28 cellular contexts compared by ENCODE assay signal in genomic region chr3:101204246-101204645, GRCh38.
A peak's percentile ranks its signal among the peaks of the same experiment; 100 is the strongest.
DNase-seq lines count a peak whose midpoint lies in the region; ATAC-seq, FAIRE-seq and TF ChIP-seq lines count a peak whose summit lies in the region.
"Had no signal": no experiment of that assay in that cellular context is flagged by ENCODE, and none has a peak within 500 bp of the region (broad histone marks: within the 10 kb centered on the region; RNA-seq: fewer than 3 reads in every experiment).

No MANE protein-coding gene starts in this region.

- no peaks in the 10 kb centered on the region for H3K36me3 ChIP-seq in HepG2 (replicated peaks in 1 of 2; ENCODE audit: control insufficient read depth in 1 of 2, insufficient read depth in 2 of 2, low read length in 2 of 2)
- no peaks in the 10 kb centered on the region for H3K36me3 ChIP-seq in right lobe of liver
- H3K36me3 ChIP-seq in keratinocyte (ENCODE audit: control insufficient read depth in 2 of 2, extremely low read depth in 1 of 2, insufficient read depth in 2 of 2, low read length in 2 of 2), result no peaks in the 10 kb centered on the region
- no peaks in the 10 kb centered on the region for H3K36me3 ChIP-seq in gastroesophageal sphincter
- H3K36me3 ChIP-seq: brain microvascular endothelial cell, esophagus muscularis mucosa, Peyer's patch, spleen, transverse colon had no signal

- ATAC-seq in HepG2, result no peak
- no peak for ATAC-seq in right lobe of liver
- ATAC-seq in gastroesophageal sphincter, result no peak
- ATAC-seq in HG03135 (IDR thresholded peaks at IDR 0.05; ENCODE audit: unreplicated experiment), result no peak
- ATAC-seq: effector memory CD8-positive, alpha-beta T cell; mucosa of descending colon; natural killer cell treated with Interleukin-12 subunit alpha and Interleukin-12 subunit beta and Interleukin-15 and Interleukin-18, amount 100 ng/mL, for 72 hours; T-cell had no signal

- TF ChIP-seq RAD21 in HepG2 (CRISPR knock-in tag; IDR thresholded peaks at IDR 0.05), result no peak

- TF ChIP-seq POLR2A in HepG2 (IDR thresholded peaks at IDR 0.05; ENCODE audit: insufficient read depth in 1 of 2, low read depth in 2 of 2, low read length in 2 of 2) (no peak), right lobe of liver (IDR thresholded peaks at IDR 0.05) (no peak), gastroesophageal sphincter (IDR thresholded peaks at IDR 0.05) (no peak)

- H2AFZ ChIP-seq in HepG2 (ENCODE audit: low read length) (no peak overlapping the region), keratinocyte (ENCODE audit: control insufficient read depth, low read length) (peak overlapping the region; percentile 70)

- no peaks in the 10 kb centered on the region for H3K9me1 ChIP-seq in keratinocyte (ENCODE audit: control insufficient read depth, extremely low read depth, insufficient read depth, low read length)

- dilution Hi-C loops in keratinocyte (cut with MboI; ENCODE audit: extremely low pct_ligation_motif_present, low sequenced_read_pairs), result no loop called here

- H3K79me2 ChIP-seq in HepG2 (ENCODE audit: insufficient read depth, low read length) (no peaks in the 10 kb centered on the region), keratinocyte (ENCODE audit: control insufficient read depth, insufficient read depth, low read length) (no peaks in the 10 kb centered on the region)

- H3K9me3 ChIP-seq in HepG2 (ENCODE audit: low read length), result no peaks in the 10 kb centered on the region
- H3K9me3 ChIP-seq in right lobe of liver, result no peaks in the 10 kb centered on the region
- no peaks in the 10 kb centered on the region for H3K9me3 ChIP-seq in keratinocyte (ENCODE audit: control insufficient read depth, low read depth, low read length)
- H3K9me3 ChIP-seq in gastroesophageal sphincter, result no peaks in the 10 kb centered on the region
- H3K9me3 ChIP-seq: esophagus muscularis mucosa, mucosa of descending colon, Peyer's patch, spleen, transverse colon had no signal

- no peak overlapping the region for H3K4me2 ChIP-seq in HepG2 (ENCODE audit: low read depth, low read length)
- peak overlapping the region; percentile 58 for H3K4me2 ChIP-seq in keratinocyte (ENCODE audit: control insufficient read depth, extremely low read depth, insufficient read depth, low read depth, low read length)

- no peak overlapping the region for H3K9ac ChIP-seq in HepG2 (ENCODE audit: insufficient read depth, low read depth, low read length)
- no peak overlapping the region for H3K9ac ChIP-seq in keratinocyte (ENCODE audit: control insufficient read depth, extremely low read depth, insufficient read depth, low read length)

- H4K20me1 ChIP-seq in HepG2 (ENCODE audit: insufficient read depth, low read length) (no peaks in the 10 kb centered on the region), keratinocyte (ENCODE audit: control insufficient read depth, extremely low read depth, insufficient read depth, low read length) (no peaks in the 10 kb centered on the region)

- TF ChIP-seq CTCF in HepG2 (CRISPR knock-in tag; IDR thresholded peaks at IDR 0.05), result no peak
- no peak for TF ChIP-seq CTCF in right lobe of liver (IDR thresholded peaks at IDR 0.05)
- no peak for TF ChIP-seq CTCF in keratinocyte (optimal IDR thresholded peaks at IDR 0.05 in 1 of 3, IDR thresholded peaks at IDR 0.05 in 1 of 3, conservative IDR thresholded peaks at IDR 0.05 in 1 of 3; ENCODE audit: extremely low read depth in 1 of 3, insufficient read depth in 2 of 3, low read length in 3 of 3)
- no peak for TF ChIP-seq CTCF in gastroesophageal sphincter (IDR thresholded peaks at IDR 0.05)

- WGBS in HepG2 (ENCODE audit: low lambda C conversion rate), result 7% methylated on average over 2 of the region's 2 CpGs
- 44% methylated on average over 2 of the region's 2 CpGs for WGBS in right lobe of liver (ENCODE audit: insufficient coverage, low coverage, low lambda C conversion rate, missing lambda C conversion rate)
- 29 to 30% methylated on average over 2 of the region's 2 CpGs for WGBS in gastroesophageal sphincter (ENCODE audit: low coverage in 1 of 2), 2 donors

- no peak overlapping the region for H3K4me3 ChIP-seq in HepG2 (replicated peaks in 1 of 3; ENCODE audit: insufficient read depth in 1 of 3, low read depth in 2 of 3, low read length in 3 of 3)
- H3K4me3 ChIP-seq in right lobe of liver, result no peak overlapping the region
- peak overlapping the region in 1 of 3 experiments; percentile 33 for H3K4me3 ChIP-seq in keratinocyte (ENCODE audit: control insufficient read depth in 2 of 3, extremely low read depth in 1 of 3, insufficient read depth in 2 of 3, low read depth in 1 of 3, low read length in 3 of 3)
- H3K4me3 ChIP-seq in gastroesophageal sphincter, result no peak overlapping the region
- H3K4me3 ChIP-seq: esophagus muscularis mucosa, mucosa of descending colon, Peyer's patch, spleen, transverse colon had no signal

- intact Hi-C loops in HepG2 (cut with micrococcal nuclease; ENCODE audit: unreplicated experiment), result no loop called here
- intact Hi-C loops in right lobe of liver (cut with DNase I), result no loop called here

- TF ChIP-seq EP300 in HepG2 (IDR thresholded peaks at IDR 0.05; ENCODE audit: low read depth in 2 of 2, low read length in 2 of 2) (no peak), HepG2 (CRISPR knock-in tag; IDR thresholded peaks at IDR 0.05; ENCODE audit: borderline replicate concordance) (no peak), gastroesophageal sphincter (IDR thresholded peaks at IDR 0.05) (no peak)

- BruUV-seq in HepG2 (replicated peaks; lab: Mats Ljungman, UMichigan), result no TSS peak

- FAIRE-seq in HepG2 (lab: Jason Lieb, UNC) (no peak), keratinocyte (lab: Jason Lieb, UNC) (peak; percentile 97)
- FAIRE-seq: D721Med, islet of Langerhans had no signal

- CTCF ChIA-PET in HepG2 (lab: Yijun Ruan, JAX; ENCODE audit: low intra/inter-chr PET ratio, low total read pairs), result no interaction called here

- H3K27me3 ChIP-seq in HepG2 (ENCODE audit: control insufficient read depth in 1 of 2, insufficient read depth in 2 of 2, low read length in 2 of 2) (no peaks in the 10 kb centered on the region; a peak in 1 of 5 replicates), right lobe of liver (no peaks in the 10 kb centered on the region), keratinocyte (ENCODE audit: control insufficient read depth, extremely low read depth, insufficient read depth, low read length) (no peaks in the 10 kb centered on the region), gastroesophageal sphincter (no peaks in the 10 kb centered on the region)
- H3K27me3 ChIP-seq: brain microvascular endothelial cell, esophagus muscularis mucosa, Peyer's patch, transverse colon had no signal

- H3K4me1 ChIP-seq in HepG2 (ENCODE audit: insufficient read depth, low read length) (no peaks in the 10 kb centered on the region), right lobe of liver (no peaks in the 10 kb centered on the region), keratinocyte (ENCODE audit: control insufficient read depth, extremely low read depth, insufficient read depth, low read length) (peaks cover 20% of the 10 kb centered on the region), gastroesophageal sphincter (peaks cover 0 to 28% (median 0%) of the 10 kb centered on the region in 3 donors)
- H3K4me1 ChIP-seq: Peyer's patch, spleen, transverse colon had no signal

- POLR2A ChIA-PET in HepG2 (lab: Yijun Ruan, JAX), result no interaction called here

- DNase-seq in HepG2 (ENCODE audit: low spot score) (no peak), right lobe of liver (no peak), cerebellar cortex (ENCODE audit: low spot score) (peak; percentile 6), keratinocyte (ENCODE audit: low read depth, low spot score) (no peak), NCI-H446 (lab: John Stamatoyannopoulos, UW) (no peak), NCI-H524 (lab: John Stamatoyannopoulos, UW) (no peak)
- DNase-seq: activated B cell treated with CpG ODN at 0.5 μM for 24 hours; activated CD4-positive, alpha-beta T cell treated with anti-CD3 and anti-CD28 coated beads, Interleukin-2, amount 50 U/mL, for 1 hour; activated T-cell treated with anti-CD3 and anti-CD28 coated beads, Interleukin-2, amount 50 U/mL, for 48 hours; brain microvascular endothelial cell; C1 segment of cervical spinal cord; cortex of kidney; effector memory CD8-positive, alpha-beta T cell; mucosa of descending colon; NCI-H1694; NCI-H2171; NCI-H526 treated with DMSO at 0.1 percent for 48 hours; Peyer's patch; retina; spleen; T-cell; transverse colon had no signal

- in situ Hi-C loops in HepG2 (cut with HindIII; ENCODE audit: extremely low pct_ligation_motif_present, low pct_unique_long_range_greater_than_20kb), result no loop called here

- no peak overlapping the region for H3K27ac ChIP-seq in HepG2 (ENCODE audit: extremely low read length, insufficient read depth, low read length)
- H3K27ac ChIP-seq in right lobe of liver, result no peak overlapping the region
- H3K27ac ChIP-seq in keratinocyte (ENCODE audit: control insufficient read depth, insufficient read depth, low read length), result peak overlapping the region; percentile 18
- H3K27ac ChIP-seq in gastroesophageal sphincter, result peak overlapping the region in 1 of 4 donors; percentile 51
- H3K27ac ChIP-seq: brain microvascular endothelial cell, Peyer's patch, spleen, transverse colon had no signal

TF ChIP-seq in HepG2, 621 proteins besides CTCF, POLR2A, EP300 and RAD21:
- TF ChIP-seq KLF15 (CRISPR knock-in tag; IDR thresholded peaks at IDR 0.05; ENCODE audit: borderline replicate concordance) (no peak), MNT (IDR thresholded peaks at IDR 0.05) (peak; percentile 97)
